ENCODE assay signal across 29 cellular contexts in the genomic region with DNA sequence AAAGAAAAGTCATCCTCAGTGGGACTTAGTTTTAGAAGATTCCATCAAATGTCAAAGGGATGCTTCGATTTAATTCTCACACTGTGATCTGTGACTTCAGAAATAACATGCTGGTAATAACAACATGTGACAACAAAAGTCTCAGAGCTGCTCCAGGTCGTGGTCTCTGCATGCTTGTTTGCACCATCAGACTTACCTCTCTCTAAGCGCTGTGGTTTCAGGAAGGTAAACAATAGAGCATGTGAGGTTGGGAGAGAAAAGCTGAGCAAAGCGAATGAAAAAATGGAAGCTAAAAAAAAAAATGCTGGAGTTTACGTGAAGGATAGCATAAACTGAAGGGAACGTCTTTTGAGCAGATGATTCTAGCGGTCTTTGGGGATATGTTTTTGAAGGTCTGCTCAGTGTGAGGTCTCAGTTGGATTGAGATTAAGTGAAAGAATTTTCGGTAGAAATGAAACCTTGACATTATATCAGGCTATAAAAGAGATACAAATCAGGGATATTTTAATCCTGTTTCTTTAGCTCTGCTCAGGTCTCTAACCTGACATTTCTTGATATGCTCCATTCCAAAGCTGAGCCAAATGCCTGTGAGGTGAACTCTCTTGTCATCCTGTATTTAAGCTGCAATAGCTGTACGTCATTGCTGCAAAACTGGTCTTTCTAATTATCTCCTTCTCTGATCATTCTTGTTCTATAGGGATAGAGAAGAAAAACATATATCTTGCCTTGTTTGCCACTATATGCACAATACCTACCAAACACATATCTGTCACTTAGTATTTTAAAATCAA.
"Had no signal": no experiment of that assay in that cellular context is flagged by ENCODE, and none has a peak within 500 bp of the region (broad histone marks: within the 10 kb centered on the region; RNA-seq: fewer than 3 reads in every experiment).

No MANE protein-coding gene starts in this region.

- DNase-seq: activated B cell treated with CpG ODN at 0.5 μM for 24 hours; activated CD4-positive, alpha-beta T cell treated with anti-CD3 and anti-CD28 coated beads for 1 hour; activated CD4-positive, alpha-beta T cell treated with anti-CD3 and anti-CD28 coated beads, Interleukin-2, amount 10 ng/mL, durations not matched to agents 24 days and 14 days; activated CD4-positive, alpha-beta T cell treated with anti-CD3 and anti-CD28 coated beads, Interleukin-2, amount 50 U/mL, for 48 hours; activated CD8-positive, alpha-beta memory T cell treated with anti-CD3 and anti-CD28 coated beads, Interleukin-2, amount 10 ng/mL, durations not matched to agents 7 days and 5 days; activated effector memory CD4-positive, alpha-beta T cell treated with Interleukin-2 at 50 U/mL for 16 hours; activated naive CD4-positive, alpha-beta T cell; activated naive CD8-positive, alpha-beta T cell treated with anti-CD3 and anti-CD28 coated beads, Interleukin-2, amount 50 U/mL, for 24 hours; activated T-cell treated with anti-CD3 and anti-CD28 coated beads, Interleukin-2, amount 50 U/mL, for 24 hours; brain microvascular endothelial cell; NCI-H1092; NCI-H1417; NCI-H1694; NCI-H2029; NCI-H2107; NCI-H2171 treated with DMSO at 0.1 percent for 48 hours; NCI-H226; NCI-H526; NCI-H774; RPMI8226; T-cell; T-helper 2 cell; T1000 had no signal

- H3K9ac ChIP-seq: KMS-11 had no signal

- H3K4me3 Mint-ChIP-seq: activated B cell treated with CpG ODN at 0.5 μM for 24 hours; activated CD4-positive, alpha-beta T cell treated with anti-CD3 and anti-CD28 coated beads, Interleukin-2, amount 10 ng/mL, durations not matched to agents 24 days and 14 days; activated CD8-positive, alpha-beta memory T cell treated with anti-CD3 and anti-CD28 coated beads, Interleukin-2, amount 10 ng/mL, durations not matched to agents 7 days and 5 days; activated naive CD4-positive, alpha-beta T cell treated with anti-CD3 and anti-CD28 coated beads, Interleukin-2, amount 50 U/mL, for 24 hours; activated naive CD8-positive, alpha-beta T cell treated with anti-CD3 and anti-CD28 coated beads, Interleukin-2, amount 50 U/mL, for 24 hours; activated T-cell treated with anti-CD3 and anti-CD28 coated beads, Interleukin-2, amount 50 U/mL, for 24 hours; activated T-helper 1 cell treated with anti-CD3 and anti-CD28 coated beads, Interleukin-12 subunit alpha, Interleukin-12 subunit beta, Interleukin-2, Interleukin-4 antibody, amounts not matched to agents 30 ng/mL and 10 ng/mL and 1 ng/mL, durations not matched to agents 14 hours and 24 hours and 36 hours; T-cell had no signal

- ATAC-seq: activated CD8-positive, alpha-beta memory T cell treated with anti-CD3 and anti-CD28 coated beads, Interleukin-2, amount 10 ng/mL, durations not matched to agents 7 days and 5 days; activated naive CD8-positive, alpha-beta T cell treated with anti-CD3 and anti-CD28 coated beads, Interleukin-2, amount 50 U/mL, for 24 hours; Panc1; Right ventricle myocardium inferior; T-cell had no signal

- H3K27ac ChIP-seq: brain microvascular endothelial cell, KMS-11, SK-N-MC had no signal

- H3K4me3 ChIP-seq: SK-N-MC had no signal

- H3K9me3 Mint-ChIP-seq: activated CD4-positive, alpha-beta T cell treated with anti-CD3 and anti-CD28 coated beads, Interleukin-2, amount 10 ng/mL, durations not matched to agents 24 days and 14 days; activated T-cell treated with anti-CD3 and anti-CD28 coated beads, Interleukin-2, amount 50 U/mL, for 24 hours; activated T-helper 1 cell treated with anti-CD3 and anti-CD28 coated beads, Interleukin-12 subunit alpha, Interleukin-12 subunit beta, Interleukin-2, Interleukin-4 antibody, amounts not matched to agents 30 ng/mL and 10 ng/mL and 1 ng/mL, durations not matched to agents 14 hours and 24 hours and 36 hours; T-cell had no signal

- H3K4me1 Mint-ChIP-seq: activated B cell treated with CpG ODN at 0.5 μM for 24 hours; activated CD4-positive, alpha-beta T cell treated with anti-CD3 and anti-CD28 coated beads, Interleukin-2, amount 10 ng/mL, durations not matched to agents 24 days and 14 days; activated CD8-positive, alpha-beta memory T cell treated with anti-CD3 and anti-CD28 coated beads, Interleukin-2, amount 10 ng/mL, durations not matched to agents 7 days and 5 days; activated naive CD4-positive, alpha-beta T cell treated with anti-CD3 and anti-CD28 coated beads, Interleukin-2, amount 50 U/mL, for 24 hours; activated naive CD8-positive, alpha-beta T cell treated with anti-CD3 and anti-CD28 coated beads, Interleukin-2, amount 50 U/mL, for 24 hours; T-cell had no signal

- H3K36me3 ChIP-seq: brain microvascular endothelial cell had no signal

- H3K27me3 Mint-ChIP-seq: activated B cell treated with CpG ODN at 0.5 μM for 24 hours; activated naive CD8-positive, alpha-beta T cell treated with anti-CD3 and anti-CD28 coated beads, Interleukin-2, amount 50 U/mL, for 24 hours; activated T-cell treated with anti-CD3 and anti-CD28 coated beads, Interleukin-2, amount 50 U/mL, for 24 hours had no signal

- H3K27ac Mint-ChIP-seq: activated B cell treated with CpG ODN at 0.5 μM for 24 hours; activated CD4-positive, alpha-beta T cell treated with anti-CD3 and anti-CD28 coated beads, Interleukin-2, amount 10 ng/mL, durations not matched to agents 24 days and 14 days; activated CD8-positive, alpha-beta memory T cell treated with anti-CD3 and anti-CD28 coated beads, Interleukin-2, amount 10 ng/mL, durations not matched to agents 7 days and 5 days; activated naive CD4-positive, alpha-beta T cell treated with anti-CD3 and anti-CD28 coated beads, Interleukin-2, amount 50 U/mL, for 24 hours; activated naive CD8-positive, alpha-beta T cell treated with anti-CD3 and anti-CD28 coated beads, Interleukin-2, amount 50 U/mL, for 24 hours; activated T-cell treated with anti-CD3 and anti-CD28 coated beads, Interleukin-2, amount 50 U/mL, for 24 hours; activated T-helper 1 cell treated with anti-CD3 and anti-CD28 coated beads, Interleukin-12 subunit alpha, Interleukin-12 subunit beta, Interleukin-2, Interleukin-4 antibody, amounts not matched to agents 30 ng/mL and 10 ng/mL and 1 ng/mL, durations not matched to agents 14 hours and 24 hours and 36 hours; T-cell had no signal

- H3K36me3 Mint-ChIP-seq: activated naive CD4-positive, alpha-beta T cell treated with anti-CD3 and anti-CD28 coated beads, Interleukin-2, amount 50 U/mL, for 24 hours; T-cell had no signal

- H3K27me3 ChIP-seq: brain microvascular endothelial cell had no signal
